In genomic region chr1:26792924-26793323, GRCh38 we compare ENCODE assay signal across 2 cellular contexts.
TF ChIP-seq lines count a peak whose summit lies in the region.

No MANE protein-coding gene starts in this region.

TF ChIP-seq in HepG2, 621 proteins besides CTCF, POLR2A, EP300 and RAD21:
- TF ChIP-seq NR2C2 (CRISPR knock-in tag; IDR thresholded peaks at IDR 0.05; ENCODE audit: borderline replicate concordance) (no peak), ZNF205 (CRISPR knock-in tag; IDR thresholded peaks at IDR 0.05) (no peak), MAFF (IDR thresholded peaks at IDR 0.05; ENCODE audit: low read depth, low read length) (0 out of 2 replicates have a peak, but pooled peaks have one; percentile 4), MAFK (conservative IDR thresholded peaks at IDR 0.05 in 1 of 2, IDR thresholded peaks at IDR 0.05 in 1 of 2; ENCODE audit: low read length in 2 of 2) (peak; percentile 28 to 39; a peak in 2 of 4 replicates)

TF ChIP-seq in K562, 482 proteins besides CTCF, POLR2A, EP300 and RAD21:
- no peak for TF ChIP-seq SAFB (IDR thresholded peaks at IDR 0.05; ENCODE audit: borderline replicate concordance, low read depth, low read length)
- TF ChIP-seq ZNF316 (IDR thresholded peaks at IDR 0.05) = peak; percentile 82
- TF ChIP-seq MAFF (IDR thresholded peaks at IDR 0.05; ENCODE audit: low read length) = 0 out of 2 replicates have a peak, but pooled peaks have one; percentile 1
- TF ChIP-seq ZNF717 (CRISPR knock-in tag; IDR thresholded peaks at IDR 0.05) = no peak
- peak; percentile 60 for TF ChIP-seq C11orf30 (IDR thresholded peaks at IDR 0.05; ENCODE audit: low read depth)
